Comparison of ENCODE assay signal across 8 cellular contexts in the genomic region with DNA sequence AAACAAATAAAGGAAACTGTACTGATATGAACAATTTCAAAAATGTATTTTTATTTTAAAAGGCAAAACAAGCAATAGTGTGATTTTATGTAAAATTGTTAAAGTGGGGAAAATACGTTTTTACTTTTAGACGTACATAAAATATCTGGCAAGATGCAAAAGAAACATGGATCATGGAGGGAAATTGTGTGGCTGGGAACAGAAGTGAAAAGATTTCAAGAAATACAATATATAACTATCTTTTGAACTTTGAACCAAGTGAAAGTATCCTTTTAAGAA. TPM values are rescaled to one million over a fixed set of nuclear protein-coding genes. Genes with fewer than 3 reads are reported as not detected.
DNase-seq lines count a peak whose midpoint lies in the region; ATAC-seq lines count a peak whose summit lies in the region.

No MANE protein-coding gene starts in this region.

- peak overlapping the region; percentile 32 for H3K9ac ChIP-seq in iPS-15b (ENCODE audit: low read depth, low read length)

- H3K27me3 ChIP-seq in iPS-15b (ENCODE audit: control insufficient read depth, insufficient read depth, low read length), result no peaks in the 10 kb centered on the region

- ATAC-seq in activated T-helper 17 cell treated with anti-CD3 and anti-CD28 coated beads, Interleukin-2, amount 50 U/mL, for 72 hours (replicated peaks), result no peak
- no peak for ATAC-seq in stimulated activated naive CD8-positive, alpha-beta T cell treated with anti-CD3 and anti-CD28 coated beads, Interleukin-15, amount 100 ng/mL, for 72 hours
- ATAC-seq in HG03108 (IDR thresholded peaks at IDR 0.05; ENCODE audit: unreplicated experiment), result no peak
- no peak for ATAC-seq in GM21423 (IDR thresholded peaks at IDR 0.05; ENCODE audit: unreplicated experiment)
- no peak for ATAC-seq in GM19397 (IDR thresholded peaks at IDR 0.05; ENCODE audit: unreplicated experiment)

- peak overlapping the region; percentile 87 for H3K4me3 ChIP-seq in iPS-15b (ENCODE audit: low read depth, low read length)

- H3K4me1 Mint-ChIP-seq in activated T-helper 17 cell treated with anti-CD3 and anti-CD28 coated beads, Interleukin-2, amount 50 U/mL, for 72 hours, result peaks cover 6% of the 10 kb centered on the region
- H3K4me1 Mint-ChIP-seq in stimulated activated naive CD8-positive, alpha-beta T cell treated with anti-CD3 and anti-CD28 coated beads, Interleukin-15, amount 100 ng/mL, for 72 hours, result peaks cover 35% of the 10 kb centered on the region

- H3K9me3 Mint-ChIP-seq in activated T-helper 17 cell treated with anti-CD3 and anti-CD28 coated beads, Interleukin-2, amount 50 U/mL, for 72 hours, result no peaks in the 10 kb centered on the region
- no peaks in the 10 kb centered on the region for H3K9me3 Mint-ChIP-seq in stimulated activated naive CD8-positive, alpha-beta T cell treated with anti-CD3 and anti-CD28 coated beads, Interleukin-15, amount 100 ng/mL, for 72 hours

- H3K4me3 Mint-ChIP-seq in activated T-helper 17 cell treated with anti-CD3 and anti-CD28 coated beads, Interleukin-2, amount 50 U/mL, for 72 hours, result peak overlapping the region; percentile 93
- H3K4me3 Mint-ChIP-seq in stimulated activated naive CD8-positive, alpha-beta T cell treated with anti-CD3 and anti-CD28 coated beads, Interleukin-15, amount 100 ng/mL, for 72 hours, result peak overlapping the region; percentile 88 to 91

- peaks cover 15% of the 10 kb centered on the region for H3K4me1 ChIP-seq in iPS-15b (ENCODE audit: control insufficient read depth, insufficient read depth, low read length)

- H3K9me3 ChIP-seq in iPS-15b (ENCODE audit: control insufficient read depth, insufficient read depth, low read length), result no peaks in the 10 kb centered on the region

- no peaks in the 10 kb centered on the region for H3K27me3 Mint-ChIP-seq in activated T-helper 17 cell treated with anti-CD3 and anti-CD28 coated beads, Interleukin-2, amount 50 U/mL, for 72 hours
- no peaks in the 10 kb centered on the region for H3K27me3 Mint-ChIP-seq in stimulated activated naive CD8-positive, alpha-beta T cell treated with anti-CD3 and anti-CD28 coated beads, Interleukin-15, amount 100 ng/mL, for 72 hours

- H3K36me3 ChIP-seq in iPS-15b (ENCODE audit: control insufficient read depth, insufficient read depth, low read length), result no peaks in the 10 kb centered on the region

- H3K36me3 Mint-ChIP-seq in activated T-helper 17 cell treated with anti-CD3 and anti-CD28 coated beads, Interleukin-2, amount 50 U/mL, for 72 hours (ENCODE audit: low read depth), result peaks cover 18% of the 10 kb centered on the region

- H3K27ac Mint-ChIP-seq in activated T-helper 17 cell treated with anti-CD3 and anti-CD28 coated beads, Interleukin-2, amount 50 U/mL, for 72 hours, result peak overlapping the region; percentile 91
- peak overlapping the region; percentile 4 to 19 for H3K27ac Mint-ChIP-seq in stimulated activated naive CD8-positive, alpha-beta T cell treated with anti-CD3 and anti-CD28 coated beads, Interleukin-15, amount 100 ng/mL, for 72 hours

- DNase-seq in NCI-H510A treated with DMSO at 0.1 percent for 48 hours (lab: John Stamatoyannopoulos, UW) (peak; percentile 35), NCI-H510A (lab: John Stamatoyannopoulos, UW) (no peak)
- no peak for DNase-seq in stimulated activated naive CD8-positive, alpha-beta T cell treated with anti-CD3 and anti-CD28 coated beads, Interleukin-15, amount 100 ng/mL, for 72 hours

RNA-seq across cellular contexts. Expression of gene ZNF367, which starts 1.5 kb away (rescaled TPM):
- total RNA-seq in activated T-helper 17 cell treated with anti-CD3 and anti-CD28 coated beads, Interleukin-2, amount 50 U/mL, for 72 hours, result 10 to 100 TPM; 25.4 to 27.8 TPM

RNA-seq across cellular contexts. Expression of gene HABP4, which starts 30.3 kb away (rescaled TPM):
- 10 to 100 TPM in 1 of 2 donors, 1 to 10 TPM in 1; 10.0 to 21.3 TPM for total RNA-seq in activated T-helper 17 cell treated with anti-CD3 and anti-CD28 coated beads, Interleukin-2, amount 50 U/mL, for 72 hours

RNA-seq across cellular contexts. Expression of gene SLC35D2, which starts 36.1 kb away (rescaled TPM):
- 1 to 10 TPM; 7.1 to 9.3 TPM for total RNA-seq in activated T-helper 17 cell treated with anti-CD3 and anti-CD28 coated beads, Interleukin-2, amount 50 U/mL, for 72 hours
